ENCODE assay signal across 8 cellular contexts in the genomic region with DNA sequence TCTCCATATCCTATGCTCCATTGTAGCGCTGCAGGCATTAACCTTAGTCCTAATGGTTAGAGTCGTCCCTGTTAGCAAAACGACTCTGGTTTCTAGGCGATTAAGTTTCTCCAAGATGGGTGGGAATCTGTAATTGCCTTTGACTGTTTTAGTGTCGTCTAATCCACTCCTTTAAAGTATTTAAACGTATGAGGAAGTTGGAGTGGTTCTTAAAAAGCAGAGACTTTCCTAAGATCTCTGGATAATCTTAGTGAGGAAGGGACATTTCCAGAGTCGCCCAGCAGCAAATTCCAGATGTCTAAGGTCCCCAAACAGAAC. TPM values are rescaled to one million over a fixed set of nuclear protein-coding genes. Genes with fewer than 3 reads are reported as not detected.
DNase-seq lines count a peak whose midpoint lies in the region; ATAC-seq and TF ChIP-seq lines count a peak whose summit lies in the region.

No MANE protein-coding gene starts in this region.

- DNase-seq in GM12865 (ENCODE audit: low read depth) (no peak), WERI-Rb-1 (no peak), fibroblast of the aortic adventitia (ENCODE audit: low read depth) (no peak), retinal pigment epithelial cell (ENCODE audit: low read depth) (no peak), DMS114 treated with DMSO at 0.1 percent for 48 hours (lab: John Stamatoyannopoulos, UW; ENCODE audit: unreplicated experiment) (no peak), NCI-H748 (lab: John Stamatoyannopoulos, UW; ENCODE audit: unreplicated experiment) (no peak)

- TF ChIP-seq CTCF in GM12865 (IDR thresholded peaks at IDR 0.05; ENCODE audit: insufficient read depth, low read depth, low read length, missing control alignments) (no peak), WERI-Rb-1 (IDR thresholded peaks at IDR 0.05; ENCODE audit: low read depth, low read length) (no peak), fibroblast of the aortic adventitia (IDR thresholded peaks at IDR 0.05; ENCODE audit: insufficient read depth, low read length) (no peak), retinal pigment epithelial cell (conservative IDR thresholded peaks at IDR 0.05; ENCODE audit: low read depth, low read length) (no peak)

- no peaks in the 10 kb centered on the region for H3K9me3 ChIP-seq in WERI-Rb-1 (ENCODE audit: severe bottlenecking)

- H3K4me3 ChIP-seq in GM12865 (ENCODE audit: low read depth, low read length) (peak overlapping the region; percentile 86), WERI-Rb-1 (ENCODE audit: low read depth, low read length) (peak overlapping the region; percentile 75), fibroblast of the aortic adventitia (ENCODE audit: low read depth, low read length) (peak overlapping the region; percentile 93), retinal pigment epithelial cell (ENCODE audit: low read length) (peak overlapping the region; percentile 84)

- H3K36me3 ChIP-seq in WERI-Rb-1 = peaks cover 45% of the 10 kb centered on the region

- no peak for ATAC-seq in HG02938 (IDR thresholded peaks at IDR 0.05; ENCODE audit: unreplicated experiment)
- no peak for ATAC-seq in HG02981 (IDR thresholded peaks at IDR 0.05; ENCODE audit: unreplicated experiment)

- H3K27me3 ChIP-seq in WERI-Rb-1 (ENCODE audit: insufficient read depth, low read depth, severe bottlenecking) = no peaks in the 10 kb centered on the region

- peak overlapping the region; percentile 84 for H3K27ac ChIP-seq in WERI-Rb-1

RNA-seq across cellular contexts. Expression of a gene that starts 0.3 kb away (rescaled TPM):
- total RNA-seq in fibroblast of the aortic adventitia (ENCODE audit: low replicate concordance) = 8.7 and 26.1 TPM in 2 replicates

RNA-seq across cellular contexts. Expression of a gene that starts 0.5 kb away (rescaled TPM):
- 18.0 and 44.8 TPM in 2 replicates for total RNA-seq in fibroblast of the aortic adventitia (ENCODE audit: low replicate concordance)

RNA-seq across cellular contexts. Expression of a gene that starts 28.8 kb away (rescaled TPM):
- 14.8 and 27.3 TPM in 2 replicates for total RNA-seq in fibroblast of the aortic adventitia (ENCODE audit: low replicate concordance)
